ENCODE assay signal across 8 cellular contexts in genomic region chr17:47423406-47424295, GRCh38.
DNase-seq lines count a peak whose midpoint lies in the region; ATAC-seq and TF ChIP-seq lines count a peak whose summit lies in the region.

No MANE protein-coding gene starts in this region.

- peaks cover 5% of the 10 kb centered on the region for H3K4me1 Mint-ChIP-seq in activated T-cell treated with anti-CD3 and anti-CD28 coated beads, Interleukin-2, amount 50 U/mL, for 72 hours (ENCODE audit: low read depth)

- H3K4me3 Mint-ChIP-seq in activated T-cell treated with anti-CD3 and anti-CD28 coated beads, Interleukin-2, amount 50 U/mL, for 72 hours: peak overlapping the region; percentile 75 to 80

- H3K36me3 ChIP-seq in HEK293 (ENCODE audit: control insufficient read depth in 2 of 2, insufficient read depth in 1 of 2, low read length in 2 of 2) (peaks cover 0 to 7% of the 10 kb centered on the region in 2 experiments; a peak in 1 of 3 replicates), right atrium auricular region (no peaks in the 10 kb centered on the region), gastrocnemius medialis (no peaks in the 10 kb centered on the region)

- peaks cover 0 to 1% of the 10 kb centered on the region in 2 donors for H3K9me3 Mint-ChIP-seq in activated T-cell treated with anti-CD3 and anti-CD28 coated beads, Interleukin-2, amount 50 U/mL, for 72 hours

- no peak for TF ChIP-seq CTCF in HEK293 (tag by site-specific recombination; IDR thresholded peaks at IDR 0.05)
- no peak for TF ChIP-seq CTCF in right atrium auricular region (IDR thresholded peaks at IDR 0.05)
- TF ChIP-seq CTCF in gastrocnemius medialis (IDR thresholded peaks at IDR 0.05 in 4 of 5, conservative IDR thresholded peaks at IDR 0.05 in 1 of 5): no peak

- peaks cover 4 to 12% of the 10 kb centered on the region in 2 donors for H3K36me3 Mint-ChIP-seq in activated T-cell treated with anti-CD3 and anti-CD28 coated beads, Interleukin-2, amount 50 U/mL, for 72 hours (ENCODE audit: insufficient read depth in 2 of 2)

- H3K27ac Mint-ChIP-seq in activated T-cell treated with anti-CD3 and anti-CD28 coated beads, Interleukin-2, amount 50 U/mL, for 72 hours: no peak overlapping the region

- peaks cover 13% of the 10 kb centered on the region for H3K27me3 Mint-ChIP-seq in activated T-cell treated with anti-CD3 and anti-CD28 coated beads, Interleukin-2, amount 50 U/mL, for 72 hours (ENCODE audit: low read depth)

- peak; percentile 46 to 48 for ATAC-seq in activated T-cell treated with anti-CD3 and anti-CD28 coated beads, Interleukin-2, amount 50 U/mL, for 72 hours (replicated peaks in 1 of 2)
- ATAC-seq in gastrocnemius medialis: peak in 1 of 2 donors; percentile 27
- no peak for ATAC-seq in GM21737 (IDR thresholded peaks at IDR 0.05; ENCODE audit: unreplicated experiment)

- intact Hi-C loops in gastrocnemius medialis (cut with DNase I; ENCODE audit: low total_unique reads): no loop called here

- H3K4me1 ChIP-seq in HEK293 (ENCODE audit: control insufficient read depth, insufficient read depth, low read length) (no peaks in the 10 kb centered on the region), right atrium auricular region (peaks cover 0 to 5% of the 10 kb centered on the region in 2 donors), gastrocnemius medialis (no peaks in the 10 kb centered on the region)

- H3K9me3 ChIP-seq in HEK293 (ENCODE audit: control insufficient read depth, insufficient read depth, low read depth, low read length): no peaks in the 10 kb centered on the region
- no peaks in the 10 kb centered on the region for H3K9me3 ChIP-seq in right atrium auricular region
- H3K9me3 ChIP-seq in gastrocnemius medialis: no peaks in the 10 kb centered on the region

- H3K27ac ChIP-seq in HEK293 (ENCODE audit: extremely low read depth, low read depth, low read length) (no peak overlapping the region; the same call in 1 of the 2 replicates), right atrium auricular region (no peak overlapping the region), gastrocnemius medialis (no peak overlapping the region)

- in situ Hi-C loops in ACHN (cut with HindIII; ENCODE audit: low pct_ligation_motif_present, low pct_unique_long_range_greater_than_20kb, low sequenced_read_pairs): no loop called here
- in situ Hi-C loops in gastrocnemius medialis (cut with MboI; ENCODE audit: low sequenced_read_pairs in 4 of 4): no loop called here

- peak overlapping the region; percentile 52 for H3K4me3 ChIP-seq in HEK293 (ENCODE audit: low read depth, low read length)
- peak overlapping the region; percentile 28 to 50 for H3K4me3 ChIP-seq in right atrium auricular region
- H3K4me3 ChIP-seq in gastrocnemius medialis: peak overlapping the region in 3 of 4 donors; percentile 37 to 49 (median 46)

- TF ChIP-seq POLR2A in gastrocnemius medialis (IDR thresholded peaks at IDR 0.05): no peak

- POLR2A ChIA-PET in HEK293 (lab: Yijun Ruan, JAX): no interaction called here

- CTCF ChIA-PET in HEK293 (lab: Yijun Ruan, JAX): no interaction called here

- H3K27me3 ChIP-seq in right atrium auricular region (no peaks in the 10 kb centered on the region), gastrocnemius medialis (peaks cover 0 to 10% (median 9%) of the 10 kb centered on the region in 3 donors)

- DNase-seq in ACHN (peak; percentile 46), right atrium auricular region (ENCODE audit: low spot score) (no peak), gastrocnemius medialis (no peak), NCI-H524 treated with DMSO at 0.1 percent for 48 hours (lab: John Stamatoyannopoulos, UW) (no peak), hippocampal formation (lab: John Stamatoyannopoulos, UW) (no peak)
- peak; percentile 3 to 12 for DNase-seq in activated T-cell treated with anti-CD3 and anti-CD28 coated beads, Interleukin-2, amount 50 U/mL, for 72 hours

TF ChIP-seq in HEK293, 187 proteins besides CTCF, POLR2A, EP300 and RAD21:
- TF ChIP-seq ZNF146 (tag by site-specific recombination; IDR thresholded peaks at IDR 0.05) (no peak), ZNF133 (tag by site-specific recombination; IDR thresholded peaks at IDR 0.05) (no peak), ZBTB8A (tag by site-specific recombination; IDR thresholded peaks at IDR 0.05) (peak; percentile 65), ZNF426 (tag by site-specific recombination; IDR thresholded peaks at IDR 0.05) (no peak)
- TF ChIP-seq, protein P1, sequence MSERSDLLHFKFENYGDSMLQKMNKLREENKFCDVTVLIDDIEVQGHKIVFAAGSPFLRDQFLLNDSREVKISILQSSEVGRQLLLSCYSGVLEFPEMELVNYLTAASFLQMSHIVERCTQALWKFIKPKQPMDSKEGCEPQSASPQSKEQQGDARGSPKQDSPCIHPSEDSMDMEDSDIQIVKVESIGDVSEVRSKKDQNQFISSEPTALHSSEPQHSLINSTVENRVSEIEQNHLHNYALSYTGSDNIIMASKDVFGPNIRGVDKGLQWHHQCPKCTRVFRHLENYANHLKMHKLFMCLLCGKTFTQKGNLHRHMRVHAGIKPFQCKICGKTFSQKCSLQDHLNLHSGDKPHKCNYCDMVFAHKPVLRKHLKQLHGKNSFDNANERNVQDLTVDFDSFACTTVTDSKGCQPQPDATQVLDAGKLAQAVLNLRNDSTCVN (tag by site-specific recombination; optimal IDR thresholded peaks at IDR 0.05): peak; percentile 45
- TF ChIP-seq, protein P2, sequence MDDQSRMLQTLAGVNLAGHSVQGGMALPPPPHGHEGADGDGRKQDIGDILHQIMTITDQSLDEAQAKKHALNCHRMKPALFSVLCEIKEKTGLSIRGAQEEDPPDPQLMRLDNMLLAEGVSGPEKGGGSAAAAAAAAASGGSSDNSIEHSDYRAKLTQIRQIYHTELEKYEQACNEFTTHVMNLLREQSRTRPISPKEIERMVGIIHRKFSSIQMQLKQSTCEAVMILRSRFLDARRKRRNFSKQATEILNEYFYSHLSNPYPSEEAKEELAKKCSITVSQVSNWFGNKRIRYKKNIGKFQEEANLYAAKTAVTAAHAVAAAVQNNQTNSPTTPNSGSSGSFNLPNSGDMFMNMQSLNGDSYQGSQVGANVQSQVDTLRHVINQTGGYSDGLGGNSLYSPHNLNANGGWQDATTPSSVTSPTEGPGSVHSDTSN (CRISPR knock-in tag; IDR thresholded peaks at IDR 0.05): 0 out of 2 replicates have a peak, but pooled peaks have one; percentile 17

Comparison
In these comparisons a context has a peak if more than half of its experiments do, and no peak if none do; other contexts are left out.
1. DNase-seq: peak in ACHN (single experiment) and activated T-cell treated with anti-CD3 and anti-CD28 coated beads, Interleukin-2, amount 50 U/mL, for 72 hours (2 of 2); none in right atrium auricular region (single experiment), gastrocnemius medialis (0 of 2), NCI-H524 treated with DMSO at 0.1 percent for 48 hours (single experiment) and hippocampal formation (0 of 2).
2. Peak in every context shown above with its lines, with median percentiles within 50 percentile points of each other: H3K4me3 ChIP-seq.